In genomic region chr2:109295070-109295780, GRCh38 we compare ENCODE assay signal across 20 cellular contexts.
DNase-seq lines count a peak whose midpoint lies in the region; ATAC-seq and TF ChIP-seq lines count a peak whose summit lies in the region.
"Had no signal": no experiment of that assay in that cellular context is flagged by ENCODE, and none has a peak within 500 bp of the region (broad histone marks: within the 10 kb centered on the region; RNA-seq: fewer than 3 reads in every experiment).

No MANE protein-coding gene starts in this region.

- CTCF ChIA-PET in Calu3 (lab: Charles Lee), result no interaction called here

- H3K4me3 Mint-ChIP-seq in activated naive CD8-positive, alpha-beta T cell, result no peak overlapping the region
- H3K4me3 Mint-ChIP-seq in activated naive CD8-positive, alpha-beta T cell treated with anti-CD3 and anti-CD28 coated beads, Interleukin-2, amount 50 U/mL, for 24 hours, result no peak overlapping the region
- H3K4me3 Mint-ChIP-seq in osteocyte (ENCODE audit: unreplicated experiment) (no peak overlapping the region), Calu3 (ENCODE audit: low read depth, unreplicated experiment) (no peak overlapping the region)
- H3K4me3 Mint-ChIP-seq in activated T-cell treated with anti-CD3 and anti-CD28 coated beads, Interleukin-2, amount 50 U/mL, for 72 hours, result no peak overlapping the region

- H3K27ac Mint-ChIP-seq in activated naive CD8-positive, alpha-beta T cell, result peak overlapping the region; percentile 46
- H3K27ac Mint-ChIP-seq in activated naive CD8-positive, alpha-beta T cell treated with anti-CD3 and anti-CD28 coated beads, Interleukin-2, amount 50 U/mL, for 24 hours, result no peak overlapping the region
- peak overlapping the region; percentile 10 for H3K27ac Mint-ChIP-seq in osteocyte (ENCODE audit: unreplicated experiment)
- no peak overlapping the region for H3K27ac Mint-ChIP-seq in Calu3 (ENCODE audit: unreplicated experiment)
- H3K27ac Mint-ChIP-seq in activated T-cell treated with anti-CD3 and anti-CD28 coated beads, Interleukin-2, amount 50 U/mL, for 72 hours, result no peak overlapping the region

- no peak for ATAC-seq in activated naive CD8-positive, alpha-beta T cell treated with anti-CD3 and anti-CD28 coated beads, Interleukin-2, amount 50 U/mL, for 24 hours
- no peak for ATAC-seq in activated T-cell treated with anti-CD3 and anti-CD28 coated beads, Interleukin-2, amount 50 U/mL, for 72 hours (replicated peaks in 1 of 2)

- peaks cover 11% of the 10 kb centered on the region for H3K4me1 Mint-ChIP-seq in activated naive CD8-positive, alpha-beta T cell (ENCODE audit: low read depth)
- peaks cover 2% of the 10 kb centered on the region for H3K4me1 Mint-ChIP-seq in activated naive CD8-positive, alpha-beta T cell treated with anti-CD3 and anti-CD28 coated beads, Interleukin-2, amount 50 U/mL, for 24 hours
- H3K4me1 Mint-ChIP-seq in osteocyte (ENCODE audit: unreplicated experiment) (peaks cover 74% of the 10 kb centered on the region), Calu3 (ENCODE audit: low read depth, unreplicated experiment) (no peaks in the 10 kb centered on the region)
- no peaks in the 10 kb centered on the region for H3K4me1 Mint-ChIP-seq in activated T-cell treated with anti-CD3 and anti-CD28 coated beads, Interleukin-2, amount 50 U/mL, for 72 hours (ENCODE audit: low read depth)

- intact Hi-C loops in Calu3 (cut with micrococcal nuclease; ENCODE audit: unreplicated experiment), result no loop called here

- no peak for DNase-seq in activated naive CD8-positive, alpha-beta T cell treated with anti-CD3 and anti-CD28 coated beads, Interleukin-2, amount 50 U/mL, for 24 hours
- peak; percentile 58 for DNase-seq in Jurkat, Clone E6-1 (ENCODE audit: low read depth, low spot score)
- DNase-seq in SKM-1 (lab: John Stamatoyannopoulos, UW; ENCODE audit: unreplicated experiment) (peak; percentile 41), osteocyte (ENCODE audit: extremely low spot score, unreplicated experiment) (no peak), NCI-H748 treated with DMSO at 0.1 percent for 48 hours (lab: John Stamatoyannopoulos, UW) (no peak), Calu3 (no peak)
- DNase-seq in activated T-cell treated with anti-CD3 and anti-CD28 coated beads, Interleukin-2, amount 50 U/mL, for 72 hours, result no peak
- DNase-seq: DMS79 treated with DMSO at 0.1 percent for 48 hours, IMR-90, Karpas-422, MG63, NCI-H1436 treated with DMSO at 0.1 percent for 48 hours, NCI-H2029 treated with DMSO at 0.1 percent for 48 hours, NCI-H2171, NCI-H446, NCI-H526 treated with DMSO at 0.1 percent for 48 hours, OCI-M1, SK-N-SH, T-helper 1 cell had no signal

- BruUV-seq in Calu3 (replicated peaks; lab: Mats Ljungman, UMichigan), result no TSS peak

- TF ChIP-seq CTCF in osteocyte (IDR thresholded peaks at IDR 0.05) (no peak), Calu3 (IDR thresholded peaks at IDR 0.05; ENCODE audit: unreplicated experiment) (no peak)

- no peaks in the 10 kb centered on the region for H3K27me3 Mint-ChIP-seq in activated naive CD8-positive, alpha-beta T cell
- no peaks in the 10 kb centered on the region for H3K27me3 Mint-ChIP-seq in activated naive CD8-positive, alpha-beta T cell treated with anti-CD3 and anti-CD28 coated beads, Interleukin-2, amount 50 U/mL, for 24 hours
- H3K27me3 Mint-ChIP-seq in osteocyte (ENCODE audit: unreplicated experiment) (no peaks in the 10 kb centered on the region), Calu3 (ENCODE audit: unreplicated experiment) (peaks cover 58% of the 10 kb centered on the region)
- H3K27me3 Mint-ChIP-seq in activated T-cell treated with anti-CD3 and anti-CD28 coated beads, Interleukin-2, amount 50 U/mL, for 72 hours (ENCODE audit: low read depth), result no peaks in the 10 kb centered on the region

- no peaks in the 10 kb centered on the region for H3K9me3 Mint-ChIP-seq in activated naive CD8-positive, alpha-beta T cell (ENCODE audit: low read depth)
- no peaks in the 10 kb centered on the region for H3K9me3 Mint-ChIP-seq in activated naive CD8-positive, alpha-beta T cell treated with anti-CD3 and anti-CD28 coated beads, Interleukin-2, amount 50 U/mL, for 24 hours
- H3K9me3 Mint-ChIP-seq in osteocyte (ENCODE audit: unreplicated experiment) (peaks cover 3% of the 10 kb centered on the region), Calu3 (ENCODE audit: low read depth, unreplicated experiment) (peaks cover 2% of the 10 kb centered on the region)
- H3K9me3 Mint-ChIP-seq in activated T-cell treated with anti-CD3 and anti-CD28 coated beads, Interleukin-2, amount 50 U/mL, for 72 hours, result no peaks in the 10 kb centered on the region

- H3K36me3 Mint-ChIP-seq in activated naive CD8-positive, alpha-beta T cell, result peaks cover under 1% of the 10 kb centered on the region
- H3K36me3 Mint-ChIP-seq in activated naive CD8-positive, alpha-beta T cell treated with anti-CD3 and anti-CD28 coated beads, Interleukin-2, amount 50 U/mL, for 24 hours (ENCODE audit: low read depth), result no peaks in the 10 kb centered on the region
- H3K36me3 Mint-ChIP-seq in osteocyte (ENCODE audit: unreplicated experiment) (peaks cover 7% of the 10 kb centered on the region), Calu3 (ENCODE audit: insufficient read depth, unreplicated experiment) (no peaks in the 10 kb centered on the region)
- H3K36me3 Mint-ChIP-seq in activated T-cell treated with anti-CD3 and anti-CD28 coated beads, Interleukin-2, amount 50 U/mL, for 72 hours (ENCODE audit: insufficient read depth in 2 of 2), result no peaks in the 10 kb centered on the region

- H3K4me3 ChIP-seq in Jurkat, Clone E6-1 (ENCODE audit: low read length), result no peak overlapping the region
- H3K4me3 ChIP-seq: MG63 had no signal

Comparison
In these comparisons a context has a peak if more than half of its experiments do, and no peak if none do; other contexts are left out.
1. H3K27ac Mint-ChIP-seq: peak in activated naive CD8-positive, alpha-beta T cell (single experiment) and osteocyte (single experiment); none in activated naive CD8-positive, alpha-beta T cell treated with anti-CD3 and anti-CD28 coated beads, Interleukin-2, amount 50 U/mL, for 24 hours (single experiment), Calu3 (single experiment) and activated T-cell treated with anti-CD3 and anti-CD28 coated beads, Interleukin-2, amount 50 U/mL, for 72 hours (single experiment).
2. DNase-seq: peak in Jurkat, Clone E6-1 (single experiment) and SKM-1 (single experiment); none in activated naive CD8-positive, alpha-beta T cell treated with anti-CD3 and anti-CD28 coated beads, Interleukin-2, amount 50 U/mL, for 24 hours (single experiment), osteocyte (single experiment), NCI-H748 treated with DMSO at 0.1 percent for 48 hours (single experiment), Calu3 (single experiment) and activated T-cell treated with anti-CD3 and anti-CD28 coated beads, Interleukin-2, amount 50 U/mL, for 72 hours (0 of 2).